In the genomic region with DNA sequence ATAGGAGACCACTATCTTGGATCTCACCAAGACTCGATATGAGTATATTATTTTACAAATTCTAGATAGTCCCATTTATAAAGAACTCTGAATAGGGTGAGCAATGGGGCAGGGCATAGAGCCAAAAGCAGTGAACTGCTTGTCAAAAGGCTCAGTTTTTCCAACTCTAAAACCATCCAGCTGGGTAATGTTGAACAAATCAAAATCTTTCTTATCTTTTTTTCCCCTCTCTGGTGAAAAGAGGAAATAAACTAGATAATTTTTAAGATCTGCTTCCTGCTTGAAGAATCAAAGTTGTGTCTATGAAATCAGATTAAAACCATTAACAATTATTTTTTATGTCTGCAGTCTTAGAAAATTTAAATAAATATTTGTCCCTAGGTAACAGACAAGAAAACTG, we compare ENCODE assay signal across 9 cellular contexts.
A peak's percentile ranks its signal among the peaks of the same experiment; 100 is the strongest.
DNase-seq lines count a peak whose midpoint lies in the region; ATAC-seq and TF ChIP-seq lines count a peak whose summit lies in the region.
"Had no signal": no experiment of that assay in that cellular context is flagged by ENCODE, and none has a peak within 500 bp of the region (broad histone marks: within the 10 kb centered on the region; RNA-seq: fewer than 3 reads in every experiment).

No MANE protein-coding gene starts in this region.

- H3K27me3 ChIP-seq in mammary epithelial cell (ENCODE audit: insufficient read depth, low read length) (no peaks in the 10 kb centered on the region), right lobe of liver (no peaks in the 10 kb centered on the region), thyroid gland (no peaks in the 10 kb centered on the region)

- H3K9ac ChIP-seq in mammary epithelial cell (ENCODE audit: insufficient read depth, low read length): peak overlapping the region; percentile 60

- H3K79me2 ChIP-seq in mammary epithelial cell (ENCODE audit: insufficient read depth, low read length): no peaks in the 10 kb centered on the region

- H3K4me1 ChIP-seq in mammary epithelial cell (ENCODE audit: insufficient read depth, low read length) (peaks cover 36% of the 10 kb centered on the region), right lobe of liver (peaks cover 0 to 56% (median 25%) of the 10 kb centered on the region in 4 donors), thyroid gland (peaks cover 26 to 27% of the 10 kb centered on the region in 2 donors)

- DNase-seq in NCI-H2196 (lab: John Stamatoyannopoulos, UW; ENCODE audit: unreplicated experiment) (peak; percentile 7), NCI-H2196 treated with DMSO at 0.1 percent for 48 hours (lab: John Stamatoyannopoulos, UW; ENCODE audit: unreplicated experiment) (no peak), mammary epithelial cell (peak; percentile 55), right lobe of liver (peak in 1 of 3 donors; percentile 52), thyroid gland (peak; percentile 47 to 58), amygdala (lab: John Stamatoyannopoulos, UW) (no peak)
- no peak for DNase-seq in stimulated activated CD4-positive, alpha-beta T cell treated with anti-CD3 and anti-CD28 coated beads, Interleukin-2, amount 100 ng/mL, for 48 hours
- DNase-seq: naive thymus-derived CD8-positive, alpha-beta T cell had no signal

- H2AFZ ChIP-seq in mammary epithelial cell (ENCODE audit: low read depth, low read length): no peak overlapping the region

- H3K4me3 ChIP-seq in mammary epithelial cell (replicated peaks in 1 of 3; ENCODE audit: insufficient read depth in 1 of 3, low read depth in 2 of 3, low read length in 3 of 3) (no peak overlapping the region), right lobe of liver (no peak overlapping the region), thyroid gland (replicated peaks in 1 of 3) (no peak overlapping the region)

- intact Hi-C loops in mammary epithelial cell (cut with micrococcal nuclease) (loop anchor here (1.0 kb wide), 1 partner anchor 178 kb away; a partner anchor contains a TSS), right lobe of liver (cut with DNase I) (no loop called here), thyroid gland (cut with DNase I) (no loop called here)

- in situ Hi-C loops in mammary epithelial cell (cut with MboI; ENCODE audit: low sequenced_read_pairs in 2 of 2): loop anchor here in 1 of 2 donors (25.0 kb wide), 2 partner anchors 187 to 487 kb away; a partner anchor contains a TSS

- CTCF ChIA-PET in mammary epithelial cell (lab: Charles Lee; ENCODE audit: low non-redundant PET): no interaction called here

- peak overlapping the region; percentile 75 for H3K4me2 ChIP-seq in mammary epithelial cell (ENCODE audit: insufficient read depth, low read depth, low read length)

- H4K20me1 ChIP-seq in mammary epithelial cell (ENCODE audit: insufficient read depth, low read length): no peaks in the 10 kb centered on the region

- no peaks in the 10 kb centered on the region for H3K9me3 ChIP-seq in mammary epithelial cell (replicated peaks; ENCODE audit: insufficient read depth, low read length)
- H3K9me3 ChIP-seq in right lobe of liver: no peaks in the 10 kb centered on the region
- H3K9me3 ChIP-seq in thyroid gland: no peaks in the 10 kb centered on the region

- TF ChIP-seq POLR2A in right lobe of liver (IDR thresholded peaks at IDR 0.05): no peak
- TF ChIP-seq POLR2A in thyroid gland (IDR thresholded peaks at IDR 0.05): no peak

- TSS peak; percentile 91 for BruUV-seq in mammary epithelial cell (replicated peaks; lab: Mats Ljungman, UMichigan)

- peak overlapping the region; percentile 98 for H3K27ac ChIP-seq in mammary epithelial cell (ENCODE audit: insufficient read depth, low read depth, low read length)
- H3K27ac ChIP-seq in right lobe of liver: peak overlapping the region; percentile 18 to 56 (median 49)
- H3K27ac ChIP-seq in thyroid gland: peak overlapping the region; percentile 14 to 86 (median 67)

- WGBS in mammary epithelial cell (ENCODE audit: low coverage, missing lambda C conversion rate): 87% methylated on average over 1 of the region's 1 CpG
- 50% methylated on average over 1 of the region's 1 CpG for WGBS in right lobe of liver (ENCODE audit: insufficient coverage, low coverage, low lambda C conversion rate, missing lambda C conversion rate)
- 56 to 70% methylated on average over 1 of the region's 1 CpG for WGBS in thyroid gland, 2 donors

- ATAC-seq in right lobe of liver (peak in 1 of 4 donors; percentile 22), HG03565 (IDR thresholded peaks at IDR 0.05; ENCODE audit: unreplicated experiment) (no peak)
- ATAC-seq: naive thymus-derived CD8-positive, alpha-beta T cell had no signal

- dilution Hi-C loops in mammary epithelial cell (cut with HindIII; ENCODE audit: low sequenced_read_pairs): loop anchor here (25.0 kb wide), 1 partner anchor 212 kb away; no protein-coding TSS in a partner anchor

- TF ChIP-seq CTCF in mammary epithelial cell (conservative IDR thresholded peaks at IDR 0.05 in 1 of 2, IDR thresholded peaks at IDR 0.05 in 1 of 2; ENCODE audit: extremely low read depth in 1 of 2, insufficient read depth in 1 of 2, low read depth in 1 of 2, low read length in 2 of 2) (no peak), right lobe of liver (IDR thresholded peaks at IDR 0.05) (no peak), thyroid gland (IDR thresholded peaks at IDR 0.05) (no peak)

- H3K36me3 ChIP-seq in mammary epithelial cell (ENCODE audit: insufficient read depth, low read length) (no peaks in the 10 kb centered on the region), right lobe of liver (no peaks in the 10 kb centered on the region), thyroid gland (no peaks in the 10 kb centered on the region)

Comparison
In these comparisons a context has a peak if more than half of its experiments do, and no peak if none do; other contexts are left out.
1. DNase-seq: peak in NCI-H2196 (single experiment), mammary epithelial cell (single experiment) and thyroid gland (2 of 2); none in NCI-H2196 treated with DMSO at 0.1 percent for 48 hours (single experiment), amygdala (0 of 56) and stimulated activated CD4-positive, alpha-beta T cell treated with anti-CD3 and anti-CD28 coated beads, Interleukin-2, amount 100 ng/mL, for 48 hours (0 of 2).
2. Peak in every context shown above with its lines, with median percentiles within 50 percentile points of each other: H3K27ac ChIP-seq.